In the genomic region with DNA sequence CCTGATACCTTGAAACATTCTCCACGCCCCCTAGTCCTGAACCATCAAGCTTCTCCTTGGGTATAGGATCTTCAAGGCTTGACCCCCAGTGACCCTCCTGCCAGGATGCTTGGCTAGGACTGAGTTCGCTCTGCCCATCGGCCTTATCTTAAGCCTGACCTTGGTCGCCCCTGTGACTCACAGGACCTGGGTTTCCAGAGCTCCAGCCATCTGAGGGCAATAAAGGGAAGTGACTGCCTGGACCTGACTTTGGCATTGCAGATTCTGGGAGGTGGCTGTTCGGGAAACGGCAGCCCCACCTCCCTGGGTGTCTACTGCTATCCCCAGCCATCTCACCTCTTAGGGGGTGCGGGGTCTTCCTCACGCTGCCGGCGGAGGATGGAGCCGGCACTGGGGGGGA, we compare ENCODE assay signal across 19 cellular contexts. TPM values are rescaled to one million over a fixed set of nuclear protein-coding genes. Genes with fewer than 3 reads are reported as not detected.
A peak's percentile ranks its signal among the peaks of the same experiment; 100 is the strongest.
DNase-seq lines count a peak whose midpoint lies in the region; FAIRE-seq and TF ChIP-seq lines count a peak whose summit lies in the region.
"Had no signal": no experiment of that assay in that cellular context is flagged by ENCODE, and none has a peak within 500 bp of the region (broad histone marks: within the 10 kb centered on the region; RNA-seq: fewer than 3 reads in every experiment).

No MANE protein-coding gene starts in this region.

- intact Hi-C loops in kidney (cut with DNase I) = no loop called here
- intact Hi-C loops in spleen (cut with DNase I; ENCODE audit: low total_unique reads) = no loop called here

- H3K4me1 ChIP-seq in kidney (ENCODE audit: control insufficient read depth in 1 of 2, insufficient read depth in 1 of 2, low read depth in 1 of 2, low read length in 2 of 2) = peaks cover 34 to 46% of the 10 kb centered on the region in 2 donors
- H3K4me1 ChIP-seq in spleen = peaks cover 6 to 62% (median 37%) of the 10 kb centered on the region in 6 donors

- H3K27ac ChIP-seq in kidney (ENCODE audit: low read depth in 2 of 2, low read length in 2 of 2) (peak overlapping the region; percentile 86 to 91), spleen (peak overlapping the region in 6 of 8 donors; percentile 17 to 87 (median 76))
- H3K27ac ChIP-seq: PC-9 had no signal

- TF ChIP-seq CTCF in kidney (IDR thresholded peaks at IDR 0.05; ENCODE audit: borderline replicate concordance, extremely low read depth, insufficient read depth) (no peak), spleen (IDR thresholded peaks at IDR 0.05 in 8 of 11, conservative IDR thresholded peaks at IDR 0.05 in 3 of 11) (no peak)

- no peak for DNase-seq in GM12891 (ENCODE audit: insufficient read length, low spot score)
- DNase-seq in SKM-1 treated with dmso at 0.1 percent for 144 hours (lab: John Stamatoyannopoulos, UW; ENCODE audit: unreplicated experiment) = peak; percentile 18
- DNase-seq in kidney = no peak
- DNase-seq in spleen = no peak
- DNase-seq in iPS-NIHi7 (ENCODE audit: extremely low spot score) = no peak
- no peak for DNase-seq in RKO (ENCODE audit: low spot score)
- DNase-seq in NCI-H2107 treated with DMSO at 0.1 percent for 48 hours (lab: John Stamatoyannopoulos, UW; ENCODE audit: unreplicated experiment) = no peak
- DNase-seq in AML-193 (lab: John Stamatoyannopoulos, UW) = no peak
- DNase-seq: activated CD4-positive, alpha-beta T cell treated with anti-CD3 and anti-CD28 coated beads, Interleukin-2, amount 10 ng/mL, durations not matched to agents 7 days and 5 days; activated T-cell treated with anti-CD3 and anti-CD28 coated beads, Interleukin-2, amount 50 U/mL, for 4 hours; CD4-positive, CD25-positive, alpha-beta regulatory T cell; NCI-H1092; NCI-H446 treated with DMSO at 0.1 percent for 48 hours; stimulated activated CD4-positive, alpha-beta T cell treated with anti-CD3 and anti-CD28 coated beads, Interleukin-2, amount 100 ng/mL, for 24 hours had no signal

- WGBS in spleen, 5 donors = 59 to 77% (median 69%) methylated on average over 9 to 11 of the region's 11 CpGs

- H3K9ac ChIP-seq in kidney (ENCODE audit: low read length in 2 of 2) = peak overlapping the region in 1 of 2 donors; percentile 60

- H3K9me3 ChIP-seq in kidney (ENCODE audit: control insufficient read depth in 1 of 2, low read length in 2 of 2) = no peaks in the 10 kb centered on the region
- no peaks in the 10 kb centered on the region for H3K9me3 ChIP-seq in spleen

- H3K4me3 ChIP-seq in kidney (ENCODE audit: low read length in 2 of 2) (no peak overlapping the region), spleen (no peak overlapping the region)
- H3K4me3 ChIP-seq: coronary artery, PC-9 had no signal

- no peak for TF ChIP-seq POLR2A in GM12891 (IDR thresholded peaks at IDR 0.05; ENCODE audit: low read depth, low read length)
- no peak for TF ChIP-seq POLR2A in spleen (IDR thresholded peaks at IDR 0.05)

- H3K36me3 ChIP-seq in kidney (ENCODE audit: control insufficient read depth in 1 of 2, insufficient read depth in 2 of 2, low read length in 2 of 2) = peaks cover 9 to 46% of the 10 kb centered on the region in 2 donors
- peaks cover 0 to 23% (median 0%) of the 10 kb centered on the region in 6 donors for H3K36me3 ChIP-seq in spleen

- FAIRE-seq in GM12891 (lab: Jason Lieb, UNC) (no peak), kidney (lab: Jason Lieb, UNC) (no peak)
- FAIRE-seq: GM12892, HTR-8/SVneo had no signal

- peaks cover 0 to 27% (median 0%) of the 10 kb centered on the region in 7 donors for H3K27me3 ChIP-seq in spleen (replicated peaks in 1 of 7)

TF ChIP-seq in GM12891, 5 proteins besides CTCF, POLR2A, EP300 and RAD21:
- TF ChIP-seq SPI1 (IDR thresholded peaks at IDR 0.05; ENCODE audit: low read depth, low read length) = 0 out of 2 replicates have a peak, but pooled peaks have one; percentile 2
- no peak for TF ChIP-seq POU2F2 (IDR thresholded peaks at IDR 0.05; ENCODE audit: low read depth, low read length)
TF ChIP-seq in GM12891: peak in this region for 1.

RNA-seq across cellular contexts. Expression of gene CARD10, which starts 15.4 kb away (rescaled TPM):
- polyA plus RNA-seq in GM12891 (2012; ENCODE audit: low read depth, missing spikeins) = not detected
- total RNA-seq in kidney (42.3 TPM), spleen (10 to 100 TPM in 4 of 7 donors, 1 to 10 TPM in 3; 6.9 to 12.5 (median 11.3) TPM)
- polyA plus RNA-seq in kidney (ENCODE audit: insufficient read depth, low read depth, low replicate concordance) (32.4 TPM), spleen (1 to 10 TPM; 2.5 to 9.1 (median 5.7) TPM)
- total RNA-seq: activated CD4-positive, alpha-beta T cell treated with anti-CD3 and anti-CD28 coated beads, Interleukin-2, amount 10 ng/mL, durations not matched to agents 7 days and 5 days; CD4-positive, CD25-positive, alpha-beta regulatory T cell had no signal
- polyA plus RNA-seq: CD4-positive, CD25-positive, alpha-beta regulatory T cell had no signal

RNA-seq across cellular contexts. Expression of gene MFNG, which starts 17.7 kb away (rescaled TPM):
- polyA plus RNA-seq in GM12891 (2012; ENCODE audit: low read depth, missing spikeins) = 43.4 TPM
- total RNA-seq in kidney (31.1 TPM), spleen (100 to 1,000 TPM in 4 of 7 donors, 10 to 100 TPM in 3; 93.5 to 138 (median 101) TPM)
- polyA plus RNA-seq in kidney (ENCODE audit: insufficient read depth, low read depth, low replicate concordance) (9.1 TPM), spleen (10 to 100 TPM; 38.7 to 65.8 (median 51.1) TPM)
- total RNA-seq: fibroblast of lung had no signal

RNA-seq across cellular contexts. Expression of gene CDC42EP1, which starts 56.4 kb away (rescaled TPM):
- polyA plus RNA-seq in GM12891 (2012; ENCODE audit: low read depth, missing spikeins) = not detected
- 68.5 TPM for total RNA-seq in kidney
- polyA plus RNA-seq in kidney (ENCODE audit: insufficient read depth, low read depth, low replicate concordance) = 29.5 TPM
- 10 to 100 TPM; 13.2 to 35.7 (median 22.4) TPM for total RNA-seq in spleen
- 10 to 100 TPM in 1 of 3 donors, 1 to 10 TPM in 2; 4.6 to 13.7 (median 4.8) TPM for polyA plus RNA-seq in spleen
- total RNA-seq: CD4-positive, CD25-positive, alpha-beta regulatory T cell had no signal
- polyA plus RNA-seq: CD4-positive, CD25-positive, alpha-beta regulatory T cell had no signal
